25 cellular contexts compared by ENCODE assay signal in genomic region chr4:101244349-101244748, GRCh38.
"Had no signal": no experiment of that assay in that cellular context is flagged by ENCODE, and none has a peak within 500 bp of the region (broad histone marks: within the 10 kb centered on the region; RNA-seq: fewer than 3 reads in every experiment).

No MANE protein-coding gene starts in this region.

- ATAC-seq: left ventricle myocardium superior; naive thymus-derived CD4-positive, alpha-beta T cell; sciatic nerve; stimulated activated effector memory CD8-positive, alpha-beta T cell treated with anti-CD3 and anti-CD28 coated beads, Interleukin-12 subunit alpha, Interleukin-12 subunit beta, amount 100 ng/mL, for 72 hours had no signal

- H3K9me3 Mint-ChIP-seq: immature natural killer cell; naive thymus-derived CD4-positive, alpha-beta T cell; nephron; neural progenitor cell; stimulated activated effector memory CD8-positive, alpha-beta T cell treated with anti-CD3 and anti-CD28 coated beads, Interleukin-12 subunit alpha, Interleukin-12 subunit beta, amount 100 ng/mL, for 72 hours had no signal

- DNase-seq: dorsolateral prefrontal cortex; effector CD4-positive, alpha-beta T cell; immature natural killer cell; islet precursor cell; kidney glomerular epithelial cell; left ventricle myocardium superior; mesenchymal stem cell; midbrain; naive thymus-derived CD4-positive, alpha-beta T cell; stimulated activated CD4-positive, alpha-beta T cell treated with anti-CD3 and anti-CD28 coated beads, Interleukin-12 subunit alpha, Interleukin-12 subunit beta, amount 100 ng/mL, for 4 hours; stimulated activated CD4-positive, alpha-beta T cell treated with anti-CD3 and anti-CD28 coated beads, Interleukin-2, amount 100 ng/mL, for 24 hours; stimulated activated CD4-positive, alpha-beta T cell treated with anti-CD3 and anti-CD28 coated beads, Interleukin-4, amount 100 ng/mL, for 24 hours; stimulated activated naive CD4-positive, alpha-beta T cell treated with Interleukin-2 at 50 U/mL for 16 hours; stomach; thyroid gland; trophoblast cell had no signal

- H3K4me1 Mint-ChIP-seq: nephron, neural progenitor cell had no signal

- H3K27ac Mint-ChIP-seq: naive thymus-derived CD4-positive, alpha-beta T cell; nephron; neural progenitor cell; progenitor cell of endocrine pancreas; stimulated activated effector memory CD8-positive, alpha-beta T cell treated with anti-CD3 and anti-CD28 coated beads, Interleukin-12 subunit alpha, Interleukin-12 subunit beta, amount 100 ng/mL, for 72 hours had no signal

- H3K27me3 Mint-ChIP-seq: progenitor cell of endocrine pancreas had no signal

- H3K36me3 Mint-ChIP-seq: immature natural killer cell; neural progenitor cell; stimulated activated effector memory CD8-positive, alpha-beta T cell treated with anti-CD3 and anti-CD28 coated beads, Interleukin-12 subunit alpha, Interleukin-12 subunit beta, amount 100 ng/mL, for 72 hours had no signal

- H3K27me3 ChIP-seq: dorsolateral prefrontal cortex, neural progenitor cell, stomach, thyroid gland, vagina had no signal

- H3K4me3 Mint-ChIP-seq: immature natural killer cell; naive thymus-derived CD4-positive, alpha-beta T cell; nephron; neural progenitor cell; stimulated activated effector memory CD8-positive, alpha-beta T cell treated with anti-CD3 and anti-CD28 coated beads, Interleukin-12 subunit alpha, Interleukin-12 subunit beta, amount 100 ng/mL, for 72 hours had no signal

- H3K27ac ChIP-seq: neural progenitor cell, parathyroid adenoma, stomach, thyroid gland, vagina had no signal

- H3K36me3 ChIP-seq: neural progenitor cell, stomach, thyroid gland, vagina had no signal

- H3K9me3 ChIP-seq: stomach, thyroid gland, vagina had no signal

- H3K4me3 ChIP-seq: lung, neural progenitor cell, smooth muscle cell, stomach, thyroid gland, vagina had no signal
